Comparison of ENCODE assay signal across 18 cellular contexts in genomic region chr2:8607591-8607990, GRCh38.
DNase-seq lines count a peak whose midpoint lies in the region; ATAC-seq and TF ChIP-seq lines count a peak whose summit lies in the region.
"Had no signal": no experiment of that assay in that cellular context is flagged by ENCODE, and none has a peak within 500 bp of the region (broad histone marks: within the 10 kb centered on the region; RNA-seq: fewer than 3 reads in every experiment).

No MANE protein-coding gene starts in this region.

- H3K9me3 Mint-ChIP-seq in HFFc6 (no peaks in the 10 kb centered on the region), endothelial cell (ENCODE audit: unreplicated experiment) (peaks cover 9% of the 10 kb centered on the region)

- H3K27me3 Mint-ChIP-seq in HFFc6 (ENCODE audit: insufficient read depth) (peaks cover 3% of the 10 kb centered on the region; the same call in 1 of the 2 replicates), endothelial cell (ENCODE audit: unreplicated experiment) (peaks cover 1% of the 10 kb centered on the region)
- H3K27me3 Mint-ChIP-seq: brain had no signal

- peak overlapping the region; percentile 60 for H3K27ac Mint-ChIP-seq in HFFc6
- no peak overlapping the region for H3K27ac Mint-ChIP-seq in endothelial cell (ENCODE audit: unreplicated experiment)
- H3K27ac Mint-ChIP-seq: IgD-negative memory B cell had no signal

- H3K4me1 Mint-ChIP-seq in HFFc6 (ENCODE audit: low read depth) (peaks cover 72% of the 10 kb centered on the region), endothelial cell (ENCODE audit: unreplicated experiment) (no peaks in the 10 kb centered on the region)
- H3K4me1 Mint-ChIP-seq: IgD-negative memory B cell, neural crest cell had no signal

- H3K27me3 ChIP-seq in dorsolateral prefrontal cortex: no peaks in the 10 kb centered on the region
- H3K27me3 ChIP-seq: left lung had no signal

- H3K4me3 ChIP-seq in AG10803 (ENCODE audit: low read length): no peak overlapping the region
- no peak overlapping the region for H3K4me3 ChIP-seq in astrocyte of the spinal cord (ENCODE audit: low read depth, low read length)
- no peak overlapping the region for H3K4me3 ChIP-seq in dorsolateral prefrontal cortex
- H3K4me3 ChIP-seq: left lung, SK-N-MC, suprapubic skin had no signal

- H3K27ac ChIP-seq in dorsolateral prefrontal cortex: no peak overlapping the region
- H3K27ac ChIP-seq: left lung, SK-N-MC, suprapubic skin had no signal

- ATAC-seq in HG03095 (IDR thresholded peaks at IDR 0.05; ENCODE audit: unreplicated experiment): no peak
- ATAC-seq: left lung, sciatic nerve had no signal

- H3K4me3 Mint-ChIP-seq in HFFc6: peak overlapping the region; percentile 56
- H3K4me3 Mint-ChIP-seq in endothelial cell (ENCODE audit: unreplicated experiment): no peak overlapping the region
- H3K4me3 Mint-ChIP-seq: brain, IgD-negative memory B cell, neural crest cell had no signal

- TF ChIP-seq CTCF in AG10803 (conservative IDR thresholded peaks at IDR 0.05; ENCODE audit: low read length) (no peak), HFFc6 (IDR thresholded peaks at IDR 0.05) (no peak), astrocyte of the spinal cord (IDR thresholded peaks at IDR 0.05; ENCODE audit: low read depth, low read length) (no peak), dorsolateral prefrontal cortex (IDR thresholded peaks at IDR 0.05 in 54 of 56, conservative IDR thresholded peaks at IDR 0.05 in 2 of 56; ENCODE audit: low read depth in 1 of 56, partially characterized antibody in 56 of 56) (no peak), endothelial cell (IDR thresholded peaks at IDR 0.05; ENCODE audit: unreplicated experiment) (no peak)

- H3K36me3 Mint-ChIP-seq in HFFc6 (ENCODE audit: low read depth) (no peaks in the 10 kb centered on the region), endothelial cell (ENCODE audit: low read depth, unreplicated experiment) (no peaks in the 10 kb centered on the region)
- H3K36me3 Mint-ChIP-seq: brain, IgD-negative memory B cell had no signal

- DNase-seq in AG10803 (ENCODE audit: low read depth) (peak; percentile 63), HFFc6 (peak; percentile 87), astrocyte of the spinal cord (ENCODE audit: low read depth, low spot score) (peak; percentile 81), myocyte (ENCODE audit: low read depth) (peak; percentile 37), ecto neural progenitor cell (ENCODE audit: low spot score) (no peak), dorsolateral prefrontal cortex (no peak), endothelial cell (ENCODE audit: low spot score) (no peak)
- DNase-seq: activated CD4-positive, CD25-positive, alpha-beta regulatory T cell; left lung; NCI-H1436 treated with DMSO at 0.1 percent for 48 hours; NCI-H69 had no signal

- in situ Hi-C loops in astrocyte of the spinal cord (cut with HindIII; ENCODE audit: low sequenced_read_pairs): no loop called here

- intact Hi-C loops in dorsolateral prefrontal cortex (cut with DNase I): no loop called here

Comparison
In these comparisons a context has a peak if more than half of its experiments do, and no peak if none do; other contexts are left out.
1. DNase-seq: peak in AG10803 (single experiment), HFFc6 (single experiment), astrocyte of the spinal cord (single experiment) and myocyte (single experiment); none in ecto neural progenitor cell (single experiment), dorsolateral prefrontal cortex (0 of 10) and endothelial cell (single experiment).